Comparison of ENCODE assay signal across 34 cellular contexts in genomic region chr2:106628377-106628776, GRCh38.
"Had no signal": no experiment of that assay in that cellular context is flagged by ENCODE, and none has a peak within 500 bp of the region (broad histone marks: within the 10 kb centered on the region; RNA-seq: fewer than 3 reads in every experiment).

No MANE protein-coding gene starts in this region.

- H3K4me3 ChIP-seq: MG63 had no signal

- H3K27me3 ChIP-seq: MG63 had no signal

- H3K36me3 ChIP-seq: MG63 had no signal

- DNase-seq: Karpas-422, Kasumi-1, MG63, MM.1S, MV-4-11, NCI-H1048, NCI-H1092, NCI-H1092 treated with DMSO at 0.1 percent for 48 hours, NCI-H1105, NCI-H1105 treated with DMSO at 0.1 percent for 48 hours, NCI-H1417, NCI-H1417 treated with DMSO at 0.1 percent for 48 hours, NCI-H1436, NCI-H1436 treated with DMSO at 0.1 percent for 48 hours, NCI-H146, NCI-H1694, NCI-H1694 treated with DMSO at 0.1 percent for 48 hours, NCI-H187, NCI-H187 treated with DMSO at 0.1 percent for 48 hours, NCI-H1930, NCI-H2029, NCI-H2029 treated with DMSO at 0.1 percent for 48 hours, NCI-H2081, NCI-H2081 treated with DMSO at 0.1 percent for 48 hours, NCI-H2107, NCI-H2171, NCI-H2171 treated with DMSO at 0.1 percent for 48 hours, NCI-H2227 treated with DMSO at 0.1 percent for 48 hours, NCI-H226, NCI-H345, NCI-H446, NCI-H446 treated with DMSO at 0.1 percent for 48 hours, NCI-H510A, NCI-H510A treated with DMSO at 0.1 percent for 48 hours had no signal
